20 cellular contexts compared by ENCODE assay signal in genomic region chr5:13249854-13250253, GRCh38.
"Had no signal": no experiment of that assay in that cellular context is flagged by ENCODE, and none has a peak within 500 bp of the region (broad histone marks: within the 10 kb centered on the region; RNA-seq: fewer than 3 reads in every experiment).

No MANE protein-coding gene starts in this region.

- FAIRE-seq: endometrium, keratinocyte, TTC549 had no signal

- H3K27me3 ChIP-seq: gastrocnemius medialis, heart right ventricle, thyroid gland, uterus had no signal

- H3K36me3 Mint-ChIP-seq: activated naive CD4-positive, alpha-beta T cell treated with anti-CD3 and anti-CD28 coated beads, Interleukin-2, amount 50 U/mL, for 72 hours; brain had no signal

- H3K27ac ChIP-seq: gastrocnemius medialis, heart right ventricle, thyroid gland, uterus had no signal

- H3K4me3 Mint-ChIP-seq: activated CD4-positive, alpha-beta T cell treated with anti-CD3 and anti-CD28 coated beads, Interleukin-2, amount 10 ng/mL, durations not matched to agents 7 days and 5 days; brain; nephron progenitor cell had no signal

- DNase-seq: activated CD4-positive, alpha-beta T cell treated with anti-CD3 and anti-CD28 coated beads, Interleukin-2, amount 10 ng/mL, durations not matched to agents 7 days and 5 days; activated CD4-positive, CD25-positive, alpha-beta regulatory T cell; activated effector memory CD4-positive, alpha-beta T cell treated with Interleukin-2 at 50 U/mL for 16 hours; amniotic stem cell; cerebellar nuclear complex; dermis blood vessel endothelial cell; gastrocnemius medialis; heart right ventricle; left ventricle myocardium superior; mesendoderm; nephron progenitor cell; stimulated activated CD4-positive, alpha-beta T cell treated with anti-CD3 and anti-CD28 coated beads, Interleukin-4, amount 100 ng/mL, for 4 hours; T-helper 2 cell; thyroid gland; uterus had no signal

- ATAC-seq: activated naive CD4-positive, alpha-beta T cell treated with anti-CD3 and anti-CD28 coated beads, Interleukin-2, amount 50 U/mL, for 72 hours; gastrocnemius medialis; heart right ventricle; left ventricle myocardium superior had no signal

- H3K36me3 ChIP-seq: gastrocnemius medialis, heart right ventricle, thyroid gland, uterus had no signal

- H3K4me1 ChIP-seq: gastrocnemius medialis, heart right ventricle, thyroid gland, uterus had no signal

- H3K27me3 Mint-ChIP-seq: activated CD4-positive, alpha-beta T cell treated with anti-CD3 and anti-CD28 coated beads, Interleukin-2, amount 10 ng/mL, durations not matched to agents 7 days and 5 days had no signal

- H3K4me3 ChIP-seq: gastrocnemius medialis, heart right ventricle, thyroid gland, uterus had no signal

- H3K27ac Mint-ChIP-seq: activated CD4-positive, alpha-beta T cell treated with anti-CD3 and anti-CD28 coated beads, Interleukin-2, amount 10 ng/mL, durations not matched to agents 7 days and 5 days; activated naive CD4-positive, alpha-beta T cell treated with anti-CD3 and anti-CD28 coated beads, Interleukin-2, amount 50 U/mL, for 72 hours; nephron progenitor cell had no signal

- H3K9me3 ChIP-seq: gastrocnemius medialis, thyroid gland, uterus had no signal

- H3K4me1 Mint-ChIP-seq: activated CD4-positive, alpha-beta T cell treated with anti-CD3 and anti-CD28 coated beads, Interleukin-2, amount 10 ng/mL, durations not matched to agents 7 days and 5 days had no signal
